ENCODE assay signal across 8 cellular contexts in genomic region chr20:10469599-10469998, GRCh38. TPM values are rescaled to one million over a fixed set of nuclear protein-coding genes. Genes with fewer than 3 reads are reported as not detected.
DNase-seq lines count a peak whose midpoint lies in the region; ATAC-seq, FAIRE-seq and TF ChIP-seq lines count a peak whose summit lies in the region.

No MANE protein-coding gene starts in this region.

- H3K27me3 ChIP-seq in BJ (ENCODE audit: control insufficient read depth, insufficient read depth, low read length), result no peaks in the 10 kb centered on the region

- peaks cover 51% of the 10 kb centered on the region for H3K4me1 Mint-ChIP-seq in osteocyte (ENCODE audit: unreplicated experiment)

- H3K36me3 Mint-ChIP-seq in osteocyte (ENCODE audit: unreplicated experiment), result peaks cover 2% of the 10 kb centered on the region

- TF ChIP-seq CTCF in BJ (IDR thresholded peaks at IDR 0.05; ENCODE audit: insufficient read depth, low read depth, low read length) (peak; percentile 65), fibroblast of villous mesenchyme (IDR thresholded peaks at IDR 0.05; ENCODE audit: insufficient read depth, low read depth, low read length) (peak; percentile 75), osteocyte (IDR thresholded peaks at IDR 0.05) (peak; percentile 79)

- peak overlapping the region; percentile 71 for H3K27ac Mint-ChIP-seq in osteocyte (ENCODE audit: unreplicated experiment)

- no peaks in the 10 kb centered on the region for H3K27me3 Mint-ChIP-seq in osteocyte (ENCODE audit: unreplicated experiment)

- peak; percentile 68 for ATAC-seq in GM18909 (IDR thresholded peaks at IDR 0.05; ENCODE audit: poor library complexity, unreplicated experiment)
- no peak for ATAC-seq in GM19395 (IDR thresholded peaks at IDR 0.05; ENCODE audit: unreplicated experiment)

- H3K9me3 Mint-ChIP-seq in osteocyte (ENCODE audit: unreplicated experiment), result no peaks in the 10 kb centered on the region

- no peaks in the 10 kb centered on the region for H3K36me3 ChIP-seq in BJ (ENCODE audit: control insufficient read depth, insufficient read depth, low read length)

- peak; percentile 55 for DNase-seq in BJ (ENCODE audit: low read depth)
- DNase-seq in NCI-H146 treated with DMSO at 0.1 percent for 48 hours (lab: John Stamatoyannopoulos, UW; ENCODE audit: unreplicated experiment), result peak; percentile 90
- peak; percentile 91 for DNase-seq in fibroblast of villous mesenchyme (ENCODE audit: low read depth)
- DNase-seq in osteocyte (ENCODE audit: extremely low spot score, unreplicated experiment), result no peak
- DNase-seq in DMS114 treated with DMSO at 0.1 percent for 48 hours (lab: John Stamatoyannopoulos, UW; ENCODE audit: unreplicated experiment), result no peak

- no peak overlapping the region for H3K4me3 ChIP-seq in BJ (ENCODE audit: low read depth, low read length)
- no peak overlapping the region for H3K4me3 ChIP-seq in fibroblast of villous mesenchyme (ENCODE audit: low read depth, low read length)

- CTCF ChIA-PET in BJ (lab: Yijun Ruan, JAX), result no interaction called here

- FAIRE-seq in TTC549 (lab: Jason Lieb, UNC), result peak; percentile 96

- H3K4me3 Mint-ChIP-seq in osteocyte (ENCODE audit: unreplicated experiment), result no peak overlapping the region

- POLR2A ChIA-PET in BJ (lab: Charles Lee), result no interaction called here

RNA-seq across cellular contexts. Expression of gene SLX4IP, which starts 34.5 kb away (rescaled TPM):
- polyA plus RNA-seq in BJ (2011; rRNA removed), result 1.6 and 2.3 TPM in 2 replicates
- 5.4 and 5.8 TPM in 2 replicates for polyA minus RNA-seq in BJ (2011; rRNA and poly(A)+ RNA removed)
- total RNA-seq in fibroblast of villous mesenchyme (3.2 and 5.6 TPM in 2 replicates), osteocyte (5.4 and 6.0 TPM in 2 replicates)

RNA-seq across cellular contexts. Expression of gene MKKS, which starts 35.6 kb away (rescaled TPM):
- polyA plus RNA-seq in BJ (2011; rRNA removed), result 8.0 and 15.2 TPM in 2 replicates
- 4.0 TPM in 2 replicates for polyA minus RNA-seq in BJ (2011; rRNA and poly(A)+ RNA removed)
- total RNA-seq in fibroblast of villous mesenchyme (3.5 and 9.1 TPM in 2 replicates), osteocyte (13.0 and 14.7 TPM in 2 replicates)

Comparison
In these comparisons a context has a peak if more than half of its experiments do, and no peak if none do; other contexts are left out.
1. DNase-seq: peak in BJ (single experiment), NCI-H146 treated with DMSO at 0.1 percent for 48 hours (single experiment) and fibroblast of villous mesenchyme (single experiment); none in osteocyte (single experiment) and DMS114 treated with DMSO at 0.1 percent for 48 hours (single experiment).
2. Peak in every context shown above with its lines, with median percentiles within 50 percentile points of each other: CTCF ChIP-seq.